Comparison of ENCODE assay signal across 32 cellular contexts in the genomic region with DNA sequence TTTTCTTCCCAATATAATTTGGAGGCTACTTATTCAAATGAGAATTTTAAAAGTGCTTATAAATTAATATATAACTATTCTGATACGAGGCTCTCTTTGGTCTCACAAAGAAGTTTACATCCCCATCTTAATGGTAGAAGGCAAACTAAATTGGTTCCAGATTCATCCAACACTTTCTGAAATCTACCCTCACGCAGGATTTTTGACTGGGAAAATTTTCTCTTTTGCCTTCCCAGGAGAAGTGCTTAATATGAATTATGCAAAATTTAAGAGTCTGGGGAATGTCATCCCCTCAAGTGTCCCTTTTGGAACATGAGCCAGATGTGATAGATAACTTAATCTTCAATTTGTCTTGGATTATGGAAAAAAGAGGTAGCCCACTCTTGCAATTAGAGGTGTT. TPM values are rescaled to one million over a fixed set of nuclear protein-coding genes. Genes with fewer than 3 reads are reported as not detected.
"Had no signal": no experiment of that assay in that cellular context is flagged by ENCODE, and none has a peak within 500 bp of the region (broad histone marks: within the 10 kb centered on the region; RNA-seq: fewer than 3 reads in every experiment).

A gene with protein sequence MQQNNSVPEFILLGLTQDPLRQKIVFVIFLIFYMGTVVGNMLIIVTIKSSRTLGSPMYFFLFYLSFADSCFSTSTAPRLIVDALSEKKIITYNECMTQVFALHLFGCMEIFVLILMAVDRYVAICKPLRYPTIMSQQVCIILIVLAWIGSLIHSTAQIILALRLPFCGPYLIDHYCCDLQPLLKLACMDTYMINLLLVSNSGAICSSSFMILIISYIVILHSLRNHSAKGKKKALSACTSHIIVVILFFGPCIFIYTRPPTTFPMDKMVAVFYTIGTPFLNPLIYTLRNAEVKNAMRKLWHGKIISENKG (minus strand): TSS at position 101 of the 400 bp plus-strand sequence. CDS start 3,272 bp downstream, outside the sequence.

- DNase-seq: stimulated activated CD4-positive, alpha-beta T cell treated with anti-CD3 and anti-CD28 coated beads, Interleukin-2, amount 100 ng/mL, for 48 hours; stimulated activated CD4-positive, alpha-beta T cell treated with anti-CD3 and anti-CD28 coated beads, Interleukin-4, amount 100 ng/mL, for 1 hour; stimulated activated CD4-positive, alpha-beta T cell treated with anti-CD3 and anti-CD28 coated beads, Interleukin-4, amount 100 ng/mL, for 24 hours; stimulated activated CD4-positive, alpha-beta T cell treated with anti-CD3 and anti-CD28 coated beads, Interleukin-4, amount 100 ng/mL, for 4 hours; stimulated activated CD8-positive, alpha-beta memory T cell treated with anti-CD3 and anti-CD28 coated beads, Interleukin-4, amount 100 ng/mL, for 48 hours; stimulated activated naive B cell treated with anti-CD40 and anti-IgM and Interleukin-4, amounts not matched to agents 10 μg/mL and 1 μg/mL and 100 μg/mL, for 72 hours; stimulated activated naive CD4-positive, alpha-beta T cell; stimulated activated naive CD4-positive, alpha-beta T cell treated with Interleukin-2 at 50 U/mL for 16 hours; stimulated activated naive CD8-positive, alpha-beta T cell treated with anti-CD3 and anti-CD28 coated beads, Interleukin-15, amount 100 ng/mL, for 72 hours; stimulated activated naive CD8-positive, alpha-beta T cell treated with anti-CD3 and anti-CD28 coated beads, Interleukin-15, Interleukin-2, amounts not matched to agents 100 U/mL and 50 U/mL, for 24 hours; stomach; substantia nigra; testis; thyroid gland; tibial artery; transverse colon; trophoblast cell; upper lobe of left lung; upper lobe of right lung; uterus had no signal

- H3K4me1 ChIP-seq: stomach, suprapubic skin, testis, thyroid gland, tibial artery, tibial nerve, transverse colon, upper lobe of left lung, upper lobe of right lung, uterus, vagina had no signal

- H3K27me3 Mint-ChIP-seq: stimulated activated memory B cell treated with anti-CD40 and anti-IgM and Interleukin-4, amounts not matched to agents 10 μg/mL and 1 μg/mL and 100 μg/mL, for 72 hours; stimulated activated naive B cell treated with anti-CD40 and anti-IgM and Interleukin-4, amounts not matched to agents 10 μg/mL and 1 μg/mL and 100 μg/mL, for 72 hours; stimulated activated naive CD8-positive, alpha-beta T cell treated with anti-CD3 and anti-CD28 coated beads, Interleukin-15, amount 100 ng/mL, for 72 hours; stimulated activated naive CD8-positive, alpha-beta T cell treated with anti-CD3 and anti-CD28 coated beads, Interleukin-15, Interleukin-2, amounts not matched to agents 100 ng/mL and 50 ng/mL, for 24 hours; type B pancreatic cell had no signal

- H3K36me3 ChIP-seq: stomach, suprapubic skin, thoracic aorta, thyroid gland, tibial artery, tibial nerve, transverse colon, upper lobe of left lung, upper lobe of right lung, uterus, vagina had no signal

- H3K27ac Mint-ChIP-seq: stimulated activated effector memory CD8-positive, alpha-beta T cell treated with anti-CD3 and anti-CD28 coated beads, Interleukin-12 subunit alpha, Interleukin-12 subunit beta, amount 100 ng/mL, for 72 hours; stimulated activated memory B cell treated with anti-CD40 and anti-IgM and Interleukin-4, amounts not matched to agents 10 μg/mL and 1 μg/mL and 100 μg/mL, for 72 hours; stimulated activated naive B cell treated with anti-CD40 and anti-IgM and Interleukin-4, amounts not matched to agents 10 μg/mL and 1 μg/mL and 100 μg/mL, for 72 hours; stimulated activated naive CD8-positive, alpha-beta T cell treated with anti-CD3 and anti-CD28 coated beads, Interleukin-15, amount 100 ng/mL, for 72 hours; stimulated activated naive CD8-positive, alpha-beta T cell treated with anti-CD3 and anti-CD28 coated beads, Interleukin-15, Interleukin-2, amounts not matched to agents 100 ng/mL and 50 ng/mL, for 24 hours; type B pancreatic cell had no signal

- H3K9me3 Mint-ChIP-seq: type B pancreatic cell had no signal

- H3K4me1 Mint-ChIP-seq: stimulated activated effector memory CD8-positive, alpha-beta T cell treated with anti-CD3 and anti-CD28 coated beads, Interleukin-12 subunit alpha, Interleukin-12 subunit beta, amount 100 ng/mL, for 72 hours; stimulated activated memory B cell treated with anti-CD40 and anti-IgM and Interleukin-4, amounts not matched to agents 10 μg/mL and 1 μg/mL and 100 μg/mL, for 72 hours; stimulated activated naive B cell treated with anti-CD40 and anti-IgM and Interleukin-4, amounts not matched to agents 10 μg/mL and 1 μg/mL and 100 μg/mL, for 72 hours; stimulated activated naive CD8-positive, alpha-beta T cell treated with anti-CD3 and anti-CD28 coated beads, Interleukin-15, amount 100 ng/mL, for 72 hours had no signal

- H3K36me3 Mint-ChIP-seq: stimulated activated effector memory CD8-positive, alpha-beta T cell treated with anti-CD3 and anti-CD28 coated beads, Interleukin-12 subunit alpha, Interleukin-12 subunit beta, amount 100 ng/mL, for 72 hours; stimulated activated memory B cell treated with anti-CD40 and anti-IgM and Interleukin-4, amounts not matched to agents 10 μg/mL and 1 μg/mL and 100 μg/mL, for 72 hours; stimulated activated naive B cell treated with anti-CD40 and anti-IgM and Interleukin-4, amounts not matched to agents 10 μg/mL and 1 μg/mL and 100 μg/mL, for 72 hours; type B pancreatic cell had no signal

- H3K27ac ChIP-seq: stomach, suprapubic skin, testis, thoracic aorta, thyroid gland, tibial artery, tibial nerve, transverse colon, upper lobe of left lung, upper lobe of right lung, uterus, vagina had no signal

- ATAC-seq: stimulated activated effector memory CD8-positive, alpha-beta T cell treated with anti-CD3 and anti-CD28 coated beads, Interleukin-12 subunit alpha, Interleukin-12 subunit beta, amount 100 ng/mL, for 72 hours; stimulated activated memory B cell treated with anti-CD40 and anti-IgM and Interleukin-4, amounts not matched to agents 10 μg/mL and 1 μg/mL and 100 μg/mL, for 72 hours; stimulated activated naive B cell treated with anti-CD40 and anti-IgM and Interleukin-4, amounts not matched to agents 10 μg/mL and 1 μg/mL and 100 μg/mL, for 72 hours; stimulated activated naive CD8-positive, alpha-beta T cell treated with anti-CD3 and anti-CD28 coated beads, Interleukin-15, amount 100 ng/mL, for 72 hours; stimulated activated naive CD8-positive, alpha-beta T cell treated with anti-CD3 and anti-CD28 coated beads, Interleukin-15, Interleukin-2, amounts not matched to agents 100 U/mL and 50 U/mL, for 24 hours; upper lobe of right lung had no signal

- H3K4me3 ChIP-seq: stomach, suprapubic skin, testis, thoracic aorta, thyroid gland, tibial artery, tibial nerve, transverse colon, upper lobe of left lung, upper lobe of right lung, uterus, vagina had no signal

- H3K4me3 Mint-ChIP-seq: stimulated activated effector memory CD8-positive, alpha-beta T cell treated with anti-CD3 and anti-CD28 coated beads, Interleukin-12 subunit alpha, Interleukin-12 subunit beta, amount 100 ng/mL, for 72 hours; stimulated activated memory B cell treated with anti-CD40 and anti-IgM and Interleukin-4, amounts not matched to agents 10 μg/mL and 1 μg/mL and 100 μg/mL, for 72 hours; stimulated activated naive B cell treated with anti-CD40 and anti-IgM and Interleukin-4, amounts not matched to agents 10 μg/mL and 1 μg/mL and 100 μg/mL, for 72 hours; stimulated activated naive CD8-positive, alpha-beta T cell treated with anti-CD3 and anti-CD28 coated beads, Interleukin-15, amount 100 ng/mL, for 72 hours; stimulated activated naive CD8-positive, alpha-beta T cell treated with anti-CD3 and anti-CD28 coated beads, Interleukin-15, Interleukin-2, amounts not matched to agents 100 ng/mL and 50 ng/mL, for 24 hours; type B pancreatic cell had no signal

- H3K9me3 ChIP-seq: suprapubic skin, testis, thoracic aorta, thyroid gland, tibial artery, tibial nerve, transverse colon, upper lobe of left lung, upper lobe of right lung, uterus, vagina had no signal

- H3K27me3 ChIP-seq: stomach, suprapubic skin, testis, thyroid gland, tibial artery, tibial nerve, transverse colon, upper lobe of left lung, upper lobe of right lung, uterus, vagina had no signal

RNA-seq across cellular contexts. Expression of the gene that starts here (rescaled TPM):
- total RNA-seq: stomach, subcutaneous adipose tissue, suprapubic skin, temporal lobe, testis, thoracic aorta, thyroid gland, tibial nerve, transverse colon, upper lobe of left lung, upper lobe of right lung, ureter, urinary bladder, uterus, vagina had no signal
